In the genomic region with DNA sequence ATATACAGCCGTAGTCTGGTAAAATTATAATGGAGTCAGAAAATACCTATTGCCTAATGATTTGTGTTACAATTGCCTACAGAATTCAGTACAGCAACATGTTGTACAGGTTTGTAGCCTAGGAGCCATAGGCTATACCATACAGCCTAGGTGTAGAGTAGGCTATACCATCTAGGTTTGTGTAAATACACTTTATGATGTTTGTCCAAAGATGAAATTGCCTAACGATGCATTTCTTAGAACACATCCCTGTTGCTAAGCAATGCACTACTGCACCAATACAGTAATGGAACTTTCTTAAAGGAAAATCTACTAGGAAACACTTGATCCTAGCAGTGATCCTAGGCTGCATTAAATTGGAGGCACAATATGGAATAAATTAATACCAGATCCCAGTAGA, we compare ENCODE assay signal across 1 cellular context.
TF ChIP-seq lines count a peak whose summit lies in the region.

No MANE protein-coding gene starts in this region.

TF ChIP-seq in IMR-90, 13 proteins besides CTCF, POLR2A, EP300 and RAD21 (continued from another document):
- TF ChIP-seq SMC3 (IDR thresholded peaks at IDR 0.05; ENCODE audit: low read depth, low read length) = no peak
- TF ChIP-seq MAFK (IDR thresholded peaks at IDR 0.05; ENCODE audit: low read depth, low read length) = no peak
- no peak for TF ChIP-seq NFE2L2 (IDR thresholded peaks at IDR 0.05; ENCODE audit: low read depth, low read length)
- no peak for TF ChIP-seq RFX5 (IDR thresholded peaks at IDR 0.05; ENCODE audit: low read depth, low read length)
- no peak for TF ChIP-seq CEBPB (IDR thresholded peaks at IDR 0.05; ENCODE audit: low read depth, low read length)
- no peak for TF ChIP-seq MAZ (IDR thresholded peaks at IDR 0.05; ENCODE audit: borderline replicate concordance, low read depth, low read length)
- TF ChIP-seq BHLHE40 (IDR thresholded peaks at IDR 0.05; ENCODE audit: low read depth, low read length) = no peak
- TF ChIP-seq, protein P1, sequence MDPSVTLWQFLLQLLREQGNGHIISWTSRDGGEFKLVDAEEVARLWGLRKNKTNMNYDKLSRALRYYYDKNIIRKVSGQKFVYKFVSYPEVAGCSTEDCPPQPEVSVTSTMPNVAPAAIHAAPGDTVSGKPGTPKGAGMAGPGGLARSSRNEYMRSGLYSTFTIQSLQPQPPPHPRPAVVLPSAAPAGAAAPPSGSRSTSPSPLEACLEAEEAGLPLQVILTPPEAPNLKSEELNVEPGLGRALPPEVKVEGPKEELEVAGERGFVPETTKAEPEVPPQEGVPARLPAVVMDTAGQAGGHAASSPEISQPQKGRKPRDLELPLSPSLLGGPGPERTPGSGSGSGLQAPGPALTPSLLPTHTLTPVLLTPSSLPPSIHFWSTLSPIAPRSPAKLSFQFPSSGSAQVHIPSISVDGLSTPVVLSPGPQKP (IDR thresholded peaks at IDR 0.05; ENCODE audit: borderline replicate concordance, low read depth, low read length) = no peak
- TF ChIP-seq FOS (IDR thresholded peaks at IDR 0.05; ENCODE audit: low read depth, low read length) = no peak
TF ChIP-seq in IMR-90: peak in this region for 0.
